1 cellular context compared by ENCODE assay signal in genomic region chr14:99244960-99245340, GRCh38.
TF ChIP-seq lines count a peak whose summit lies in the region.

No MANE protein-coding gene starts in this region.

TF ChIP-seq in H1, 55 proteins besides CTCF, POLR2A, EP300 and RAD21:
- TF ChIP-seq RFX5 (IDR thresholded peaks at IDR 0.05; ENCODE audit: borderline replicate concordance, low read depth, low read length): no peak
- TF ChIP-seq SP2 (IDR thresholded peaks at IDR 0.05; ENCODE audit: low read length): no peak
- no peak for TF ChIP-seq KDM4A (IDR thresholded peaks at IDR 0.05; ENCODE audit: low read depth, low read length, severe bottlenecking)
- TF ChIP-seq PHF8 (conservative IDR thresholded peaks at IDR 0.05; ENCODE audit: low read depth, low read length): no peak
- no peak for TF ChIP-seq MAX (IDR thresholded peaks at IDR 0.05)
